ENCODE assay signal across 8 cellular contexts in genomic region chr12:6851921-6852650, GRCh38.
A peak's percentile ranks its signal among the peaks of the same experiment; 100 is the strongest.
DNase-seq lines count a peak whose midpoint lies in the region; ATAC-seq and TF ChIP-seq lines count a peak whose summit lies in the region.

Gene USP5 (plus strand): TSS chr12:6852150. CDS start chr12:6852180, 30 bp downstream.

- H3K4me1 Mint-ChIP-seq in central memory CD8-positive, alpha-beta T cell: peaks cover 41% of the 10 kb centered on the region

- peak; percentile 99 for DNase-seq in AG09309 (ENCODE audit: low read depth)
- peak; percentile 99 to 100 for DNase-seq in NCI-H446 (lab: John Stamatoyannopoulos, UW)
- DNase-seq in activated CD4-positive, CD25-positive, alpha-beta regulatory T cell treated with anti-CD3 and anti-CD28 coated beads, Interleukin-2, amount 50 U/mL, for 16 hours (ENCODE audit: low read depth, low spot score): peak; percentile 98
- peak; percentile 92 to 98 for DNase-seq in central memory CD8-positive, alpha-beta T cell (ENCODE audit: low spot score in 2 of 2)
- peak; percentile 99 for DNase-seq in inferior parietal cortex (ENCODE audit: extremely low spot score)
- peak; percentile 96 to 98 for DNase-seq in stimulated activated CD4-positive, alpha-beta T cell treated with anti-CD3 and anti-CD28 coated beads, Interleukin-12 subunit alpha, Interleukin-12 subunit beta, amount 100 ng/mL, for 24 hours (ENCODE audit: low read depth in 2 of 2)

- peak within 1 kb of the TSS; percentile 87 for H3K4me3 Mint-ChIP-seq in central memory CD8-positive, alpha-beta T cell

- H3K4me3 ChIP-seq in AG09309 (ENCODE audit: control insufficient read depth, low read depth, low read length): peak within 1 kb of the TSS; percentile 82

- H3K9me3 Mint-ChIP-seq in central memory CD8-positive, alpha-beta T cell: no peaks in the 10 kb centered on the region

- H3K27ac Mint-ChIP-seq in central memory CD8-positive, alpha-beta T cell (ENCODE audit: low read depth): peak within 1 kb of the TSS; percentile 74

- H3K27me3 Mint-ChIP-seq in central memory CD8-positive, alpha-beta T cell: no peaks in the 10 kb centered on the region

- ATAC-seq in GM19025 (IDR thresholded peaks at IDR 0.05; ENCODE audit: low read depth, unreplicated experiment) (peak; percentile 69), HG03342 (IDR thresholded peaks at IDR 0.05; ENCODE audit: unreplicated experiment) (peak; percentile 75)
- peak; percentile 82 for ATAC-seq in central memory CD8-positive, alpha-beta T cell (replicated peaks; ENCODE audit: extremely low read depth, poor library complexity, severe bottlenecking)

- peaks cover 25% of the 10 kb centered on the region for H3K36me3 Mint-ChIP-seq in central memory CD8-positive, alpha-beta T cell (ENCODE audit: insufficient read depth)

- TF ChIP-seq CTCF in AG09309 (IDR thresholded peaks at IDR 0.05; ENCODE audit: control insufficient read depth, insufficient read depth, low read depth, low read length, missing control alignments): no peak

Comparison
In these comparisons a context has a peak if more than half of its experiments do, and no peak if none do; other contexts are left out.
1. Peak in every context shown above with its lines: DNase-seq, ATAC-seq and H3K4me3 ChIP-seq.